In the genomic region with DNA sequence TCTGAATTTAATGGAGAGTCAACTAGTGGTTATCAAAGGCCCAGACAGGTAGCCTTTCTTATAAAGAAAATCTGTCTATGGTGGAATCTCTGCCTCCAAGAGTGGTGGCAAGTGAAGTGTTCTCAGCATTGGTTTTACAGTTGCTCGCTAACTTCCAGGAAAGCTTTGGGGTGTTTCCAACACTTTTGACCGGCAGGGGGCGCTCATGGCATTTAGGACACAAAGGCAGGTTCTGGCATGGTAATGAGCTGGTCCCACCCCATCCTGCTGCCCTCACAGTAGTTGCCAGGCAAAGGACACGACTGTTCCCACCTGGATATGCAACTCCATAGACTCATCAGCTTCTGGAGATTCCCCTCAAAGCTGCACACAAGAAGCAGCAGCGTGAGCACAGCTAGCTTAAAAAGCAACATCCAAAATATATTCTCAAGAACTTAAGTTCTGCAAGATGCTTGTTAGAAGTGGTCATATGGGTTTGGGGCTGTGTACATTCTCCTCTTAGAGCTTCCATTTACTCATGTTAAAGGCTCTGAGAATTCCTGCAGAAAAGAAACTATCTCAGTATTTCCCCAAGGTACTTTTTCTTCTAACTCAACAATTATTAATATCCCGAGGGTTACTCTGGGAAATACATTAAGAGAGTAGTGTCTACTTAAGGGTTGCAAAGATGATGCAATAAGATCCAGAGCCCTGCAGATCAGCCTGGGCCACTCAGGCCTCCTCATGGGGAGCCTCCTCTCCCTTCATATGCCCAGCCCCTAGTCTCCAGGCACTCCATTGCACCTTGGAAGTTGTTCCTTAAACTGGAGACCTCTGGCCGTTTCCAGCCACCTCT, we compare ENCODE assay signal across 10 cellular contexts. TPM values are rescaled to one million over a fixed set of nuclear protein-coding genes. Genes with fewer than 3 reads are reported as not detected.
DNase-seq lines count a peak whose midpoint lies in the region; ATAC-seq and TF ChIP-seq lines count a peak whose summit lies in the region.
"Had no signal": no experiment of that assay in that cellular context is flagged by ENCODE, and none has a peak within 500 bp of the region (broad histone marks: within the 10 kb centered on the region; RNA-seq: fewer than 3 reads in every experiment).

No MANE protein-coding gene starts in this region.

- H3K27me3 ChIP-seq in left ventricle myocardium inferior (ENCODE audit: low read depth) = no peaks in the 10 kb centered on the region
- H3K27me3 ChIP-seq: BLaER1 had no signal

- H3K9me3 ChIP-seq in T-helper 17 cell (ENCODE audit: control insufficient read depth, low read length, poor library complexity, severe bottlenecking) (no peaks in the 10 kb centered on the region), left ventricle myocardium inferior (replicated peaks) (no peaks in the 10 kb centered on the region)
- H3K9me3 ChIP-seq: BLaER1 had no signal

- TF ChIP-seq CTCF in left ventricle myocardium inferior (IDR thresholded peaks at IDR 0.05; ENCODE audit: borderline replicate concordance) = peak; percentile 92

- intact Hi-C loops in left ventricle myocardium inferior (cut with micrococcal nuclease) = no loop called here

- peaks cover under 1% of the 10 kb centered on the region for H3K4me1 Mint-ChIP-seq in T-helper 17 cell

- no peaks in the 10 kb centered on the region for H3K36me3 Mint-ChIP-seq in T-helper 17 cell (ENCODE audit: low read depth)

- no peak overlapping the region for H3K27ac Mint-ChIP-seq in T-helper 17 cell

- ATAC-seq in T-helper 17 cell (peak; percentile 77), GM21576 (IDR thresholded peaks at IDR 0.05; ENCODE audit: unreplicated experiment) (no peak)

- peak; percentile 12 for DNase-seq in SKM-1 (lab: John Stamatoyannopoulos, UW; ENCODE audit: unreplicated experiment)
- no peak for DNase-seq in SKM-1 treated with dmso at 0.1 percent for 144 hours (lab: John Stamatoyannopoulos, UW; ENCODE audit: unreplicated experiment)
- peak; percentile 69 to 86 for DNase-seq in NCI-H187 (lab: John Stamatoyannopoulos, UW)
- peak; percentile 77 to 93 (median 84) for DNase-seq in T-helper 17 cell
- peak; percentile 71 for DNase-seq in amniotic epithelial cell (ENCODE audit: low read depth)
- DNase-seq in left ventricle myocardium inferior = peak; percentile 92
- peak; percentile 84 for DNase-seq in retina

- H3K36me3 ChIP-seq in left ventricle myocardium inferior = no peaks in the 10 kb centered on the region
- H3K36me3 ChIP-seq: BLaER1 had no signal

- H3K4me1 ChIP-seq in left ventricle myocardium inferior = peaks cover 11% of the 10 kb centered on the region

- no peak overlapping the region for H3K4me3 ChIP-seq in left ventricle myocardium inferior
- H3K4me3 ChIP-seq: BLaER1 had no signal

- H3K27ac ChIP-seq in left ventricle myocardium inferior (replicated peaks) = no peak overlapping the region
- H3K27ac ChIP-seq: BLaER1 had no signal

- H3K27me3 Mint-ChIP-seq in T-helper 17 cell = peaks cover 5% of the 10 kb centered on the region

- H3K4me3 Mint-ChIP-seq in T-helper 17 cell = no peak overlapping the region

RNA-seq across cellular contexts. Expression of a gene that starts 14.8 kb away (rescaled TPM):
- not detected for total RNA-seq in T-helper 17 cell
- not detected for total RNA-seq in left ventricle myocardium inferior
- total RNA-seq: skeletal muscle tissue had no signal

RNA-seq across cellular contexts. Expression of a gene that starts 20.6 kb away (rescaled TPM):
- total RNA-seq in T-helper 17 cell (100 to 1,000 TPM; 127 to 134 TPM), left ventricle myocardium inferior (230 TPM)
